ENCODE assay signal across 1 cellular context in genomic region chr2:151946856-151947523, GRCh38.
A peak's percentile ranks its signal among the peaks of the same experiment; 100 is the strongest.
TF ChIP-seq lines count a peak whose summit lies in the region.

No MANE protein-coding gene starts in this region.

TF ChIP-seq in H1, 55 proteins besides CTCF, POLR2A, EP300 and RAD21 (continued from another document):
- TF ChIP-seq ATF3 (IDR thresholded peaks at IDR 0.05; ENCODE audit: insufficient read depth, low read depth, low read length) (peak; percentile 69), TEAD4 (IDR thresholded peaks at IDR 0.05; ENCODE audit: low read depth, low read length) (peak; percentile 72)
